ENCODE assay signal across 25 cellular contexts in genomic region chr21:28308516-28308915, GRCh38.
A peak's percentile ranks its signal among the peaks of the same experiment; 100 is the strongest.
DNase-seq lines count a peak whose midpoint lies in the region; ATAC-seq and TF ChIP-seq lines count a peak whose summit lies in the region.
"Had no signal": no experiment of that assay in that cellular context is flagged by ENCODE, and none has a peak within 500 bp of the region (broad histone marks: within the 10 kb centered on the region; RNA-seq: fewer than 3 reads in every experiment).

No MANE protein-coding gene starts in this region.

- no peak overlapping the region for H2AFZ ChIP-seq in neuronal stem cell (ENCODE audit: low read length)
- H2AFZ ChIP-seq: neural progenitor cell had no signal

- no peak overlapping the region for H2BK120ac ChIP-seq in neuronal stem cell (ENCODE audit: low read depth, low read length)

- H3K4me1 ChIP-seq in neuronal stem cell (ENCODE audit: control insufficient read depth in 2 of 2, insufficient read depth in 1 of 2, low read depth in 1 of 2, low read length in 2 of 2) = no peaks in the 10 kb centered on the region
- H3K4me1 ChIP-seq: neural progenitor cell, psoas muscle, testis, vagina had no signal

- no CpG with 5 or more reads among the region's 1 CpG for WGBS in neuronal stem cell (ENCODE audit: extremely low coverage in 2 of 2, insufficient read length in 2 of 2, insufficient replicate concordance in 1 of 2), 2 donors

- no peak overlapping the region for H2AK5ac ChIP-seq in neuronal stem cell (ENCODE audit: low read depth, low read length)

- TF ChIP-seq POLR2A in GM18505 (IDR thresholded peaks at IDR 0.05; ENCODE audit: borderline replicate concordance, extremely low read depth, insufficient read depth, insufficient read length) = no peak

- no peak overlapping the region for H3K27ac ChIP-seq in neuronal stem cell (replicated peaks; ENCODE audit: low read length)
- H3K27ac ChIP-seq: neural progenitor cell, psoas muscle, skin epidermis, testis, vagina, WERI-Rb-1 had no signal

- no peak overlapping the region for H3K4ac ChIP-seq in neuronal stem cell (ENCODE audit: low read length)

- no peak overlapping the region for H3K18ac ChIP-seq in neuronal stem cell (ENCODE audit: low read length)

- H3K9me3 ChIP-seq in neuronal stem cell (replicated peaks in 1 of 2; ENCODE audit: control insufficient read depth in 2 of 2, insufficient read depth in 1 of 2, low read depth in 1 of 2, low read length in 2 of 2) = no peaks in the 10 kb centered on the region
- H3K9me3 ChIP-seq: psoas muscle, testis, vagina had no signal

- no peaks in the 10 kb centered on the region for H3K27me3 ChIP-seq in kidney epithelial cell (ENCODE audit: control insufficient read depth, insufficient read depth, low read length)
- H3K27me3 ChIP-seq in neuronal stem cell (ENCODE audit: control insufficient read depth in 3 of 3, insufficient read depth in 3 of 3, low read depth in 1 of 3, low read length in 3 of 3) = no peaks in the 10 kb centered on the region
- H3K27me3 ChIP-seq: neural progenitor cell, testis, vagina had no signal

- no peak for TF ChIP-seq CTCF in kidney epithelial cell (IDR thresholded peaks at IDR 0.05; ENCODE audit: insufficient read depth, low read length, poor library complexity, severe bottlenecking)

- no peak overlapping the region for H3K23ac ChIP-seq in neuronal stem cell (ENCODE audit: low read depth, low read length, poor library complexity)

- H2BK15ac ChIP-seq in neuronal stem cell (ENCODE audit: low read length) = no peak overlapping the region

- H4K8ac ChIP-seq in neuronal stem cell (ENCODE audit: low read depth, low read length) = no peak overlapping the region

- no peak overlapping the region for H3K14ac ChIP-seq in neuronal stem cell (ENCODE audit: low read length)

- ATAC-seq in GM21528 (IDR thresholded peaks at IDR 0.05; ENCODE audit: low FRiP score, unreplicated experiment) (no peak), HG03196 (IDR thresholded peaks at IDR 0.05; ENCODE audit: unreplicated experiment) (no peak), GM18505 (IDR thresholded peaks at IDR 0.05; ENCODE audit: unreplicated experiment) (no peak)
- ATAC-seq: activated naive CD8-positive, alpha-beta T cell treated with anti-CD3 and anti-CD28 coated beads, Interleukin-2, amount 50 U/mL, for 24 hours; GM12878; psoas muscle; stimulated activated naive B cell treated with anti-CD40 and anti-IgM and Interleukin-4, amounts not matched to agents 10 μg/mL and 1 μg/mL and 100 μg/mL, for 72 hours had no signal

- DNase-seq in DMS53 treated with DMSO at 0.1 percent for 48 hours (lab: John Stamatoyannopoulos, UW; ENCODE audit: unreplicated experiment) (peak; percentile 3), HT1080 (ENCODE audit: low read depth) (peak; percentile 30), astrocyte of the hippocampus (ENCODE audit: low read depth, low spot score) (peak; percentile 4), kidney epithelial cell (ENCODE audit: low read depth) (peak; percentile 28), neuronal stem cell (ENCODE audit: low spot score) (no peak)
- DNase-seq: activated CD4-positive, alpha-beta T cell treated with anti-CD3 and anti-CD28 coated beads, Interleukin-2, amount 50 U/mL, for 48 hours; activated effector memory CD4-positive, alpha-beta T cell treated with Interleukin-2 at 50 U/mL for 16 hours; activated naive CD8-positive, alpha-beta T cell treated with anti-CD3 and anti-CD28 coated beads, Interleukin-2, amount 50 U/mL, for 24 hours; CD4-positive, CD25-positive, alpha-beta regulatory T cell; foreskin melanocyte; hippocampal formation; NCI-H524; psoas muscle; stimulated activated CD4-positive, alpha-beta T cell treated with anti-CD3 and anti-CD28 coated beads, Interleukin-2, amount 100 ng/mL, for 24 hours; stimulated activated naive B cell treated with anti-CD40 and anti-IgM and Interleukin-4, amounts not matched to agents 10 μg/mL and 1 μg/mL and 100 μg/mL, for 72 hours; testis; WERI-Rb-1 had no signal

- H3K4me3 ChIP-seq in kidney epithelial cell (ENCODE audit: low read depth, low read length) (no peak overlapping the region), neuronal stem cell (ENCODE audit: low read length in 2 of 2) (no peak overlapping the region)
- H3K4me3 ChIP-seq: GM12878, lung, neural progenitor cell, psoas muscle, skin epidermis, testis, vagina had no signal

- H2BK5ac ChIP-seq in neuronal stem cell (ENCODE audit: low read length) = no peak overlapping the region

- H3K79me1 ChIP-seq in neuronal stem cell (ENCODE audit: low read depth, low read length) = no peaks in the 10 kb centered on the region

- no peak overlapping the region for H3K9ac ChIP-seq in neuronal stem cell (ENCODE audit: low read depth, low read length, poor library complexity)
- H3K9ac ChIP-seq: neural progenitor cell had no signal

- no peak overlapping the region for H3K4me2 ChIP-seq in neuronal stem cell (ENCODE audit: insufficient read depth, low read length, poor library complexity, severe bottlenecking)
- H3K4me2 ChIP-seq: neural progenitor cell had no signal

- H3K36me3 ChIP-seq in kidney epithelial cell (ENCODE audit: control insufficient read depth, insufficient read depth, low read length) (no peaks in the 10 kb centered on the region), neuronal stem cell (replicated peaks in 1 of 2; ENCODE audit: control insufficient read depth in 2 of 2, insufficient read depth in 2 of 2, low read length in 2 of 2) (no peaks in the 10 kb centered on the region)
- H3K36me3 ChIP-seq: neural progenitor cell, vagina, WERI-Rb-1 had no signal

- H4K91ac ChIP-seq in neuronal stem cell (ENCODE audit: low read depth, low read length, poor library complexity) = no peak overlapping the region

- no peak overlapping the region for H2BK12ac ChIP-seq in neuronal stem cell (ENCODE audit: low read length)
